Comparison of ENCODE assay signal across 27 cellular contexts in the genomic region with DNA sequence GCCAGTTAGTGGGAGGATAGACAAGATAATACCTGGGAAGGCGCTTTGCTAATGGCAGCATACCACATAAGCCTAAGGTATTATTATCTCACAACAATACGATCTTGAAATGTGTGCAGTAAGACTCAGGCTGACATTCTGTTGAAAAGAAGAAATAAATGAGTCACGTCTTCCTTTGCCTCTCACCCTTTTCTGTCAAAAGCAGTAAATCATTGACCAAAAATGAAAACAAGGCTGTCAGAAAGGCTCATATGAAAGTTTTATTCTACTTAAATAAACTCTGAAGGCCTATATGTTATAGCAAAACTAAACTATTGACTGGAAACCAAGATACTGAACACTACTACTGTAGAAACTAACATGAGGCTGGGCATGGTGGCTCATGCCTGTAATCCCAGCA.
DNase-seq lines count a peak whose midpoint lies in the region; ATAC-seq lines count a peak whose summit lies in the region.
"Had no signal": no experiment of that assay in that cellular context is flagged by ENCODE, and none has a peak within 500 bp of the region (broad histone marks: within the 10 kb centered on the region; RNA-seq: fewer than 3 reads in every experiment).

No MANE protein-coding gene starts in this region.

- DNase-seq in MV-4-11 (lab: John Stamatoyannopoulos, UW) (peak; percentile 37), putamen (ENCODE audit: low spot score) (peak; percentile 21), NOMO-1 treated with dmso at 0.1 percent for 144 hours (lab: John Stamatoyannopoulos, UW; ENCODE audit: unreplicated experiment) (no peak), DMS153 (lab: John Stamatoyannopoulos, UW) (no peak)
- no peak for DNase-seq in NK-92 treated with Interleukin-12 subunit alpha and Interleukin-12 subunit beta, amount 100 ng/mL, for 24 hours (lab: John Stamatoyannopoulos, UW)
- DNase-seq: activated CD4-positive, alpha-beta T cell treated with anti-CD3 and anti-CD28 coated beads, Interleukin-2, amount 10 ng/mL, durations not matched to agents 24 days and 14 days; activated naive CD4-positive, alpha-beta T cell treated with Interleukin-2 at 50 U/mL for 16 hours; activated T-cell treated with anti-CD3 and anti-CD28 coated beads, Interleukin-2, amount 50 U/mL, for 24 hours; DND-41; Kasumi-1; left ventricle myocardium inferior; mesendoderm; NCI-H1092; NCI-H187; NCI-H2171 treated with DMSO at 0.1 percent for 48 hours; NCI-H524; Peyer's patch; posterior cingulate gyrus; SIG-M5; stimulated activated CD4-positive, alpha-beta T cell treated with anti-CD3 and anti-CD28 coated beads, Interleukin-12 subunit alpha, Interleukin-12 subunit beta, amount 100 ng/mL, for 4 hours; stimulated activated CD4-positive, alpha-beta T cell treated with anti-CD3 and anti-CD28 coated beads, Interleukin-4, amount 100 ng/mL, for 1 hour; stimulated activated naive B cell treated with anti-CD40 and anti-IgM and Interleukin-4, amounts not matched to agents 10 μg/mL and 1 μg/mL and 100 μg/mL, for 72 hours; T-helper 9 cell had no signal

- peak; percentile 65 for ATAC-seq in GM18909 (IDR thresholded peaks at IDR 0.05; ENCODE audit: poor library complexity, unreplicated experiment)
- peak; percentile 52 for ATAC-seq in HG03064 (IDR thresholded peaks at IDR 0.05; ENCODE audit: low read depth, unreplicated experiment)
- ATAC-seq: HepG2; sciatic nerve; stimulated activated naive B cell treated with anti-CD40 and anti-IgM and Interleukin-4, amounts not matched to agents 10 μg/mL and 1 μg/mL and 100 μg/mL, for 72 hours had no signal

Comparison
In these comparisons a context has a peak if more than half of its experiments do, and no peak if none do; other contexts are left out.
1. DNase-seq: peak in MV-4-11 (single experiment) and putamen (single experiment); none in NK-92 treated with Interleukin-12 subunit alpha and Interleukin-12 subunit beta, amount 100 ng/mL, for 24 hours (single experiment), NOMO-1 treated with dmso at 0.1 percent for 144 hours (single experiment) and DMS153 (single experiment).